In genomic region chr2:220090050-220090449, GRCh38 we compare ENCODE assay signal across 26 cellular contexts.
DNase-seq lines count a peak whose midpoint lies in the region; ATAC-seq, FAIRE-seq and TF ChIP-seq lines count a peak whose summit lies in the region.
"Had no signal": no experiment of that assay in that cellular context is flagged by ENCODE, and none has a peak within 500 bp of the region (broad histone marks: within the 10 kb centered on the region; RNA-seq: fewer than 3 reads in every experiment).

No MANE protein-coding gene starts in this region.

- peaks cover 3% of the 10 kb centered on the region for H3K9me3 Mint-ChIP-seq in chondrocyte (ENCODE audit: low read depth)
- H3K9me3 Mint-ChIP-seq in neural crest cell, result peaks cover 3% of the 10 kb centered on the region
- H3K9me3 Mint-ChIP-seq: activated naive CD4-positive, alpha-beta T cell treated with anti-CD3 and anti-CD28 coated beads, Interleukin-2, amount 50 U/mL, for 24 hours; activated T-cell treated with anti-CD3 and anti-CD28 coated beads, Interleukin-2, amount 50 U/mL, for 72 hours; memory B cell had no signal

- TF ChIP-seq CTCF in BJ (IDR thresholded peaks at IDR 0.05; ENCODE audit: insufficient read depth, low read depth, low read length), result 0 out of 2 replicates have a peak, but pooled peaks have one; percentile 12
- TF ChIP-seq CTCF in chondrocyte (IDR thresholded peaks at IDR 0.05), result peak; percentile 62
- TF ChIP-seq CTCF in neural crest cell (conservative IDR thresholded peaks at IDR 0.05), result no peak

- no peak for FAIRE-seq in urothelium cell line (lab: Jason Lieb, UNC)
- FAIRE-seq: GM18507, H54 had no signal

- ATAC-seq in GM18519 (IDR thresholded peaks at IDR 0.05; ENCODE audit: low FRiP score, unreplicated experiment) (no peak), left ventricle myocardium superior (no peak)
- ATAC-seq: activated CD4-positive, CD25-positive, alpha-beta regulatory T cell treated with anti-CD3 and anti-CD28 coated beads, Interleukin-2, amount 50 U/mL, for 24 hours; activated T-cell treated with anti-CD3 and anti-CD28 coated beads, Interleukin-2, amount 50 U/mL, for 72 hours; gastroesophageal sphincter; natural killer cell had no signal

- DNase-seq in BJ (ENCODE audit: low read depth) (no peak), MG63 (peak; percentile 3), chondrocyte (ENCODE audit: low spot score) (no peak), neural crest cell (ENCODE audit: low read depth, low spot score) (no peak), urothelium cell line (ENCODE audit: low spot score) (no peak), GF-D8 (lab: John Stamatoyannopoulos, UW) (no peak), left ventricle myocardium superior (no peak)
- DNase-seq: activated T-cell treated with anti-CD3 and anti-CD28 coated beads, Interleukin-2, amount 50 U/mL, for 72 hours; CD4-positive, alpha-beta memory T cell; colonic mucosa; DMS79; kidney glomerular epithelial cell; natural killer cell; NCI-H146; NCI-H2227 treated with DMSO at 0.1 percent for 48 hours; SK-N-SH; spleen; stimulated activated CD4-positive, alpha-beta T cell treated with anti-CD3 and anti-CD28 coated beads, Interleukin-4, amount 100 ng/mL, for 4 hours; substantia nigra had no signal

- H3K4me3 Mint-ChIP-seq in chondrocyte (ENCODE audit: unreplicated experiment) (no peak overlapping the region), neural crest cell (no peak overlapping the region)
- H3K4me3 Mint-ChIP-seq: activated naive CD4-positive, alpha-beta T cell treated with anti-CD3 and anti-CD28 coated beads, Interleukin-2, amount 50 U/mL, for 24 hours; activated T-cell treated with anti-CD3 and anti-CD28 coated beads, Interleukin-2, amount 50 U/mL, for 72 hours; CD4-positive, alpha-beta memory T cell; memory B cell; natural killer cell had no signal

- H3K27me3 ChIP-seq in BJ (ENCODE audit: control insufficient read depth, insufficient read depth, low read length), result no peaks in the 10 kb centered on the region
- H3K27me3 ChIP-seq in MG63, result no peaks in the 10 kb centered on the region
- H3K27me3 ChIP-seq: colonic mucosa, gastroesophageal sphincter, spleen had no signal

- H3K36me3 Mint-ChIP-seq in chondrocyte (ENCODE audit: low read depth), result no peaks in the 10 kb centered on the region
- H3K36me3 Mint-ChIP-seq in neural crest cell (ENCODE audit: low read depth), result no peaks in the 10 kb centered on the region
- H3K36me3 Mint-ChIP-seq: activated naive CD4-positive, alpha-beta T cell treated with anti-CD3 and anti-CD28 coated beads, Interleukin-2, amount 50 U/mL, for 24 hours; CD4-positive, alpha-beta memory T cell; memory B cell; natural killer cell had no signal

- POLR2A ChIA-PET in BJ (lab: Charles Lee), result interaction anchor here (0.6 kb wide), 1 partner anchor 1046 kb away, joined by 8 read pairs; no protein-coding TSS in a partner anchor

- no peaks in the 10 kb centered on the region for H3K9me3 ChIP-seq in MG63
- H3K9me3 ChIP-seq: colonic mucosa, SK-N-SH, spleen had no signal

- H3K4me1 Mint-ChIP-seq in chondrocyte (ENCODE audit: low read depth) (peaks cover 12% of the 10 kb centered on the region), neural crest cell (peaks cover 30% of the 10 kb centered on the region)
- H3K4me1 Mint-ChIP-seq: activated naive CD4-positive, alpha-beta T cell treated with anti-CD3 and anti-CD28 coated beads, Interleukin-2, amount 50 U/mL, for 24 hours; CD4-positive, alpha-beta memory T cell; memory B cell; natural killer cell had no signal

- H3K4me3 ChIP-seq in BJ (ENCODE audit: low read depth, low read length) (no peak overlapping the region), MG63 (no peak overlapping the region)
- H3K4me3 ChIP-seq: colonic mucosa, gastroesophageal sphincter, spleen had no signal

- H3K36me3 ChIP-seq in BJ (ENCODE audit: control insufficient read depth, insufficient read depth, low read length) (no peaks in the 10 kb centered on the region), MG63 (no peaks in the 10 kb centered on the region)
- H3K36me3 ChIP-seq: colonic mucosa, gastroesophageal sphincter, spleen had no signal

- H3K27ac Mint-ChIP-seq in chondrocyte (ENCODE audit: unreplicated experiment), result peak overlapping the region; percentile 75
- H3K27ac Mint-ChIP-seq in neural crest cell (ENCODE audit: unreplicated experiment), result peak overlapping the region; percentile 21
- H3K27ac Mint-ChIP-seq: activated naive CD4-positive, alpha-beta T cell treated with anti-CD3 and anti-CD28 coated beads, Interleukin-2, amount 50 U/mL, for 24 hours; activated T-cell treated with anti-CD3 and anti-CD28 coated beads, Interleukin-2, amount 50 U/mL, for 72 hours; CD4-positive, alpha-beta memory T cell; memory B cell; natural killer cell had no signal

- CTCF ChIA-PET in BJ (lab: Yijun Ruan, JAX), result interaction anchor here (0.8 kb wide), 1 partner anchor 14 kb away, joined by 3 read pairs; no protein-coding TSS in a partner anchor

- H3K27me3 Mint-ChIP-seq in chondrocyte (ENCODE audit: low read depth), result no peaks in the 10 kb centered on the region
- peaks cover 2% of the 10 kb centered on the region for H3K27me3 Mint-ChIP-seq in neural crest cell (ENCODE audit: low read depth)
- H3K27me3 Mint-ChIP-seq: CD4-positive, alpha-beta memory T cell had no signal

- intact Hi-C loops in left ventricle myocardium superior (cut with micrococcal nuclease), result no loop called here
